In the genomic region with DNA sequence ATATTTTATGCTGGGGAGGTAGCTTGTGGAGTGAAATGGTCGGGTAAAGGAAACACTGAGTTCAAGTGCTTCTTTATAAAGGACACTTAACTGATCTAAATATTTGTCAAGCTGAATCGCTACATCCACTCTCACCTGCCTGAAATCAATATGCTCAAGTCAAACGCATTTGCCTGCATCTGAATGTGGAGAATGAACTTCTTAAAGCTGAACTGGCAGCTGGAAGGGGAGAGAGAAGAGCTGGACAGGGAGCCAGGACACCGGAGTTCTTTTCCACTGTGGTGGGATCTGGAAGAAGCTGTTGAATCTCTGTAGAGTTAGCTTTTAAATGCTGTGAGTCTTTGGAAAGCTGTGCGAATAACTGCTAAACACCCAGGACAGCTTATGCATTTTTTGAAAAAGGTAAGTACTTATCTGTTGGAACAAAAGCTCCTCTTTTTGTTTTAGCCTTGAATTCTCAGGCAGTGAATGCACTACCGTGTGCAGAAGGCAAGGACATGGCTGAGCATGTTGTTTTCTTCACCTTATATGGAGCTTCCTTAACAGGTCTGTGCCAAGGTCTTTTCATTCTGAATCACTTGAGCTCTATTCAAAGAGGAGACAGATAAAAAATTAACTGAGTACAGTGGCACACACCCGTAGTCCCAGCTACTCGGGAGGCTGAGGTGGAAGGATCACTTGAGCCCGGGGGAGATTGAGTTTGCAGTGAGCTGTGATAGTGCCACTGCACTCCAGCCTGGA, we compare ENCODE assay signal across 8 cellular contexts.
DNase-seq lines count a peak whose midpoint lies in the region; ATAC-seq, FAIRE-seq and TF ChIP-seq lines count a peak whose summit lies in the region.

No MANE protein-coding gene starts in this region.

- H3K4me1 Mint-ChIP-seq in activated CD4-positive, alpha-beta memory T cell treated with anti-CD3 and anti-CD28 coated beads for 36 hours (ENCODE audit: low read depth), result peaks cover 28% of the 10 kb centered on the region

- H3K4me1 ChIP-seq in BLaER1 treated with 17β-estradiol and CSF1 and Interleukin-3, amounts not matched to agents 10 nM and 100 nM, result peaks cover 6 to 100% (median 66%) of the 10 kb centered on the region in 10 experiments; a peak in 19 of 20 replicates
- H3K4me1 ChIP-seq in keratinocyte (ENCODE audit: control insufficient read depth, extremely low read depth, insufficient read depth, low read length), result peaks cover 57% of the 10 kb centered on the region

- DNase-seq in HCEC 1CT (peak; percentile 74), keratinocyte (ENCODE audit: low read depth, low spot score) (no peak), SK-N-DZ (ENCODE audit: low spot score) (no peak), H4 (ENCODE audit: low spot score) (no peak)
- DNase-seq in activated CD4-positive, alpha-beta memory T cell treated with anti-CD3 and anti-CD28 coated beads for 36 hours, result no peak

- intact Hi-C loops in activated CD4-positive, alpha-beta memory T cell treated with anti-CD3 and anti-CD28 coated beads for 36 hours (cut with micrococcal nuclease), result loop anchor here (1.0 to 5.0 kb wide), 8 partner anchors 46 to 232 kb away; no protein-coding TSS in a partner anchor

- CTCF ChIA-PET in activated CD4-positive, alpha-beta memory T cell treated with anti-CD3 and anti-CD28 coated beads for 36 hours (lab: Charles Lee), result interaction anchor here (0.6 to 2.9 kb wide), 7 partner anchors 10 to 233 kb away, joined by 3 to 8 read pairs (median 3); partner anchors contain the start of gene KLF7

- no peaks in the 10 kb centered on the region; a peak in 1 of 22 replicates for H3K36me3 ChIP-seq in BLaER1 treated with 17β-estradiol and CSF1 and Interleukin-3, amounts not matched to agents 10 nM and 100 nM
- peaks cover 5% of the 10 kb centered on the region in 2 experiments for H3K36me3 ChIP-seq in keratinocyte (ENCODE audit: control insufficient read depth in 2 of 2, extremely low read depth in 1 of 2, insufficient read depth in 2 of 2, low read length in 2 of 2)

- H2AFZ ChIP-seq in keratinocyte (ENCODE audit: control insufficient read depth, low read length), result no peak overlapping the region

- POLR2A ChIA-PET in activated CD4-positive, alpha-beta memory T cell treated with anti-CD3 and anti-CD28 coated beads for 36 hours (lab: Charles Lee), result interaction anchor here (1.0 to 2.5 kb wide), 5 partner anchors 14 to 290 kb away, joined by 3 to 16 read pairs (median 3); partner anchors contain the start of genes CREB1 and KLF7

- no peak overlapping the region for H3K27ac Mint-ChIP-seq in activated CD4-positive, alpha-beta memory T cell treated with anti-CD3 and anti-CD28 coated beads for 36 hours

- H3K27me3 ChIP-seq in BLaER1 treated with 17β-estradiol and CSF1 and Interleukin-3, amounts not matched to agents 10 nM and 100 nM, result no peaks in the 10 kb centered on the region
- no peaks in the 10 kb centered on the region for H3K27me3 ChIP-seq in keratinocyte (ENCODE audit: control insufficient read depth, extremely low read depth, insufficient read depth, low read length)

- H3K9me1 ChIP-seq in keratinocyte (ENCODE audit: control insufficient read depth, extremely low read depth, insufficient read depth, low read length), result no peaks in the 10 kb centered on the region

- peak overlapping the region; percentile 49 to 96 (median 79); a peak in 21 of 22 replicates for H3K4me2 ChIP-seq in BLaER1 treated with 17β-estradiol and CSF1 and Interleukin-3, amounts not matched to agents 10 nM and 100 nM
- peak overlapping the region; percentile 88 for H3K4me2 ChIP-seq in keratinocyte (ENCODE audit: control insufficient read depth, extremely low read depth, insufficient read depth, low read depth, low read length)

- H3K79me2 ChIP-seq in keratinocyte (ENCODE audit: control insufficient read depth, insufficient read depth, low read length), result peaks cover 38% of the 10 kb centered on the region

- ATAC-seq in activated CD4-positive, CD25-positive, alpha-beta regulatory T cell treated with anti-CD3 and anti-CD28 coated beads, Interleukin-2, amount 50 U/mL, for 24 hours, result no peak

- H3K27ac ChIP-seq in BLaER1 treated with 17β-estradiol and CSF1 and Interleukin-3, amounts not matched to agents 10 nM and 100 nM, result peak overlapping the region; percentile 58 to 94 (median 87)
- H3K27ac ChIP-seq in keratinocyte (ENCODE audit: control insufficient read depth, insufficient read depth, low read length), result peak overlapping the region; percentile 100

- no peak overlapping the region for H3K4me3 Mint-ChIP-seq in activated CD4-positive, alpha-beta memory T cell treated with anti-CD3 and anti-CD28 coated beads for 36 hours

- peaks cover 0 to 15% (median 0%) of the 10 kb centered on the region in 11 experiments; a peak in 9 of 22 replicates for H3K9me3 ChIP-seq in BLaER1 treated with 17β-estradiol and CSF1 and Interleukin-3, amounts not matched to agents 10 nM and 100 nM (replicated peaks in 1 of 11)
- H3K9me3 ChIP-seq in keratinocyte (ENCODE audit: control insufficient read depth, low read depth, low read length), result no peaks in the 10 kb centered on the region

- H3K9me3 Mint-ChIP-seq in activated CD4-positive, alpha-beta memory T cell treated with anti-CD3 and anti-CD28 coated beads for 36 hours, result no peaks in the 10 kb centered on the region

- peak overlapping the region in 7 of 10 experiments; percentile 5 to 51 (median 36); a peak in 7 of 20 replicates for H3K4me3 ChIP-seq in BLaER1 treated with 17β-estradiol and CSF1 and Interleukin-3, amounts not matched to agents 10 nM and 100 nM
- H3K4me3 ChIP-seq in WI38 (ENCODE audit: low read depth, low read length) (peak overlapping the region; percentile 34), keratinocyte (ENCODE audit: control insufficient read depth in 2 of 3, extremely low read depth in 1 of 3, insufficient read depth in 2 of 3, low read depth in 1 of 3, low read length in 3 of 3) (peak overlapping the region; percentile 67 to 86 (median 82))

- no peaks in the 10 kb centered on the region for H3K36me3 Mint-ChIP-seq in activated CD4-positive, alpha-beta memory T cell treated with anti-CD3 and anti-CD28 coated beads for 36 hours

- peak overlapping the region in 10 of 11 experiments; percentile 49 to 81 (median 68); a peak in 18 of 22 replicates for H3K9ac ChIP-seq in BLaER1 treated with 17β-estradiol and CSF1 and Interleukin-3, amounts not matched to agents 10 nM and 100 nM
- H3K9ac ChIP-seq in keratinocyte (ENCODE audit: control insufficient read depth, extremely low read depth, insufficient read depth, low read length), result peak overlapping the region; percentile 96

- peaks cover 1% of the 10 kb centered on the region for H3K27me3 Mint-ChIP-seq in activated CD4-positive, alpha-beta memory T cell treated with anti-CD3 and anti-CD28 coated beads for 36 hours

- TF ChIP-seq CTCF in WI38 (IDR thresholded peaks at IDR 0.05; ENCODE audit: low read depth, low read length) (no peak), keratinocyte (optimal IDR thresholded peaks at IDR 0.05 in 1 of 3, IDR thresholded peaks at IDR 0.05 in 1 of 3, conservative IDR thresholded peaks at IDR 0.05 in 1 of 3; ENCODE audit: extremely low read depth in 1 of 3, insufficient read depth in 2 of 3, low read length in 3 of 3) (no peak)

- H4K20me1 ChIP-seq in BLaER1 treated with 17β-estradiol and CSF1 and Interleukin-3, amounts not matched to agents 10 nM and 100 nM, result no peaks in the 10 kb centered on the region
- no peaks in the 10 kb centered on the region for H4K20me1 ChIP-seq in keratinocyte (ENCODE audit: control insufficient read depth, extremely low read depth, insufficient read depth, low read length)

- FAIRE-seq in keratinocyte (lab: Jason Lieb, UNC), result peak; percentile 97

- dilution Hi-C loops in keratinocyte (cut with MboI; ENCODE audit: extremely low pct_ligation_motif_present, low sequenced_read_pairs), result no loop called here
